In genomic region chr11:86799680-86800075, GRCh38 we compare ENCODE assay signal across 8 cellular contexts. TPM values are rescaled to one million over a fixed set of nuclear protein-coding genes. Genes with fewer than 3 reads are reported as not detected.
DNase-seq lines count a peak whose midpoint lies in the region; ATAC-seq and TF ChIP-seq lines count a peak whose summit lies in the region.

No MANE protein-coding gene starts in this region.

- intact Hi-C loops in left ventricle myocardium superior (cut with micrococcal nuclease) (loop anchor here (5.0 kb wide), 2 partner anchors 192 to 347 kb away; no protein-coding TSS in a partner anchor), sigmoid colon (cut with DNase I) (loop anchor here (2.0 to 5.0 kb wide), 3 partner anchors 57 to 191 kb away; partner anchors contain the start of gene ME3)

- H3K9me3 ChIP-seq in HEK293 (ENCODE audit: control insufficient read depth, insufficient read depth, low read depth, low read length) (no peaks in the 10 kb centered on the region), sigmoid colon (no peaks in the 10 kb centered on the region)

- no peak for DNase-seq in activated CD8-positive, alpha-beta T cell treated with anti-CD3 and anti-CD28 coated beads, Interleukin-2, amount 10 ng/mL, durations not matched to agents 7 days and 5 days
- no peak for DNase-seq in left ventricle myocardium superior
- DNase-seq in sigmoid colon = peak; percentile 78
- no peak for DNase-seq in NCI-H1694 treated with DMSO at 0.1 percent for 48 hours (lab: John Stamatoyannopoulos, UW)
- DNase-seq in ureter (ENCODE audit: low spot score) = no peak
- DNase-seq in HCEC 1CT = no peak

- 56 to 59% methylated on average over 13 of the region's 13 CpGs for WGBS in sigmoid colon, 2 donors

- no peaks in the 10 kb centered on the region for H3K9me3 Mint-ChIP-seq in activated CD8-positive, alpha-beta T cell treated with anti-CD3 and anti-CD28 coated beads, Interleukin-2, amount 10 ng/mL, durations not matched to agents 7 days and 5 days (ENCODE audit: insufficient read depth)

- no peak for TF ChIP-seq POLR2A in sigmoid colon (IDR thresholded peaks at IDR 0.05)

- no peaks in the 10 kb centered on the region for H3K36me3 Mint-ChIP-seq in activated CD8-positive, alpha-beta T cell treated with anti-CD3 and anti-CD28 coated beads, Interleukin-2, amount 10 ng/mL, durations not matched to agents 7 days and 5 days (ENCODE audit: low read depth)

- CTCF ChIA-PET in HEK293 (lab: Yijun Ruan, JAX) = interaction anchor here (0.6 to 2.1 kb wide), 7 partner anchors 8 to 778 kb away, joined by 3 to 8 read pairs (median 3); no protein-coding TSS in a partner anchor
- CTCF ChIA-PET in activated CD8-positive, alpha-beta T cell treated with anti-CD3 and anti-CD28 coated beads, Interleukin-2, amount 10 ng/mL, durations not matched to agents 7 days and 5 days (lab: Charles Lee) = interaction anchor here (0.8 to 1.2 kb wide), 4 partner anchors 10 to 191 kb away, joined by 3 to 4 read pairs (median 4); no protein-coding TSS in a partner anchor

- peaks cover 48% of the 10 kb centered on the region for H3K27me3 Mint-ChIP-seq in activated CD8-positive, alpha-beta T cell treated with anti-CD3 and anti-CD28 coated beads, Interleukin-2, amount 10 ng/mL, durations not matched to agents 7 days and 5 days (ENCODE audit: low read depth)

- H3K4me1 ChIP-seq in HEK293 (ENCODE audit: control insufficient read depth, insufficient read depth, low read length) (peaks cover 10% of the 10 kb centered on the region), sigmoid colon (peaks cover 0 to 41% (median 32%) of the 10 kb centered on the region in 4 donors)

- peaks cover 9% of the 10 kb centered on the region for H3K4me1 Mint-ChIP-seq in activated CD8-positive, alpha-beta T cell treated with anti-CD3 and anti-CD28 coated beads, Interleukin-2, amount 10 ng/mL, durations not matched to agents 7 days and 5 days (ENCODE audit: low read depth)

- POLR2A ChIA-PET in HEK293 (lab: Yijun Ruan, JAX) = interaction anchor here (0.6 to 2.6 kb wide), 11 partner anchors 8 to 731 kb away, joined by 3 to 11 read pairs (median 4); partner anchors contain the start of gene PICALM
- POLR2A ChIA-PET in activated CD8-positive, alpha-beta T cell treated with anti-CD3 and anti-CD28 coated beads, Interleukin-2, amount 10 ng/mL, durations not matched to agents 7 days and 5 days (lab: Charles Lee) = no interaction called here

- H3K4me3 ChIP-seq in HEK293 (ENCODE audit: low read depth, low read length) (peak overlapping the region; percentile 76), sigmoid colon (peak overlapping the region; percentile 46 to 91 (median 74))

- TF ChIP-seq EP300 in sigmoid colon (IDR thresholded peaks at IDR 0.05) = no peak

- H3K27me3 ChIP-seq in sigmoid colon = no peaks in the 10 kb centered on the region

- TF ChIP-seq CTCF in HEK293 (tag by site-specific recombination; IDR thresholded peaks at IDR 0.05) (no peak), sigmoid colon (IDR thresholded peaks at IDR 0.05) (no peak)

- no peak overlapping the region for H3K27ac Mint-ChIP-seq in activated CD8-positive, alpha-beta T cell treated with anti-CD3 and anti-CD28 coated beads, Interleukin-2, amount 10 ng/mL, durations not matched to agents 7 days and 5 days

- peak overlapping the region; percentile 37 for H3K4me3 Mint-ChIP-seq in activated CD8-positive, alpha-beta T cell treated with anti-CD3 and anti-CD28 coated beads, Interleukin-2, amount 10 ng/mL, durations not matched to agents 7 days and 5 days

- H3K36me3 ChIP-seq in HEK293 (ENCODE audit: control insufficient read depth in 2 of 2, insufficient read depth in 1 of 2, low read length in 2 of 2) (no peaks in the 10 kb centered on the region), sigmoid colon (no peaks in the 10 kb centered on the region)

- H3K27ac ChIP-seq in HEK293 (ENCODE audit: extremely low read depth, low read depth, low read length) (peak overlapping the region; percentile 92), sigmoid colon (peak overlapping the region; percentile 82 to 94 (median 90))

- ATAC-seq in activated CD8-positive, alpha-beta T cell treated with anti-CD3 and anti-CD28 coated beads, Interleukin-2, amount 10 ng/mL, durations not matched to agents 7 days and 5 days = no peak
- ATAC-seq in left ventricle myocardium superior = peak; percentile 46
- ATAC-seq in GM18867 (IDR thresholded peaks at IDR 0.05; ENCODE audit: unreplicated experiment) = no peak

TF ChIP-seq in HEK293, 187 proteins besides CTCF, POLR2A, EP300 and RAD21:
- peak; percentile 55; the same call in 1 of the 2 replicates for TF ChIP-seq ZNF423 (tag by site-specific recombination; IDR thresholded peaks at IDR 0.05)
- TF ChIP-seq ZNF549 (tag by site-specific recombination; IDR thresholded peaks at IDR 0.05) = no peak
- TF ChIP-seq SP7 (tag by site-specific recombination; IDR thresholded peaks at IDR 0.05) = 0 out of 2 replicates have a peak, but pooled peaks have one; percentile 24
- TF ChIP-seq, protein P1, sequence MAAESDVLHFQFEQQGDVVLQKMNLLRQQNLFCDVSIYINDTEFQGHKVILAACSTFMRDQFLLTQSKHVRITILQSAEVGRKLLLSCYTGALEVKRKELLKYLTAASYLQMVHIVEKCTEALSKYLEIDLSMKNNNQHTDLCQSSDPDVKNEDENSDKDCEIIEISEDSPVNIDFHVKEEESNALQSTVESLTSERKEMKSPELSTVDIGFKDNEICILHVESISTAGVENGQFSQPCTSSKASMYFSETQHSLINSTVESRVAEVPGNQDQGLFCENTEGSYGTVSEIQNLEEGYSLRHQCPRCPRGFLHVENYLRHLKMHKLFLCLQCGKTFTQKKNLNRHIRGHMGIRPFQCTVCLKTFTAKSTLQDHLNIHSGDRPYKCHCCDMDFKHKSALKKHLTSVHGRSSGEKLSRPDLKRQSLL (tag by site-specific recombination; IDR thresholded peaks at IDR 0.05) = no peak
- TF ChIP-seq ZNF654 (tag by site-specific recombination; IDR thresholded peaks at IDR 0.05; ENCODE audit: low read depth) = peak; percentile 10; the same call in 1 of the 2 replicates
- TF ChIP-seq, protein P2, sequence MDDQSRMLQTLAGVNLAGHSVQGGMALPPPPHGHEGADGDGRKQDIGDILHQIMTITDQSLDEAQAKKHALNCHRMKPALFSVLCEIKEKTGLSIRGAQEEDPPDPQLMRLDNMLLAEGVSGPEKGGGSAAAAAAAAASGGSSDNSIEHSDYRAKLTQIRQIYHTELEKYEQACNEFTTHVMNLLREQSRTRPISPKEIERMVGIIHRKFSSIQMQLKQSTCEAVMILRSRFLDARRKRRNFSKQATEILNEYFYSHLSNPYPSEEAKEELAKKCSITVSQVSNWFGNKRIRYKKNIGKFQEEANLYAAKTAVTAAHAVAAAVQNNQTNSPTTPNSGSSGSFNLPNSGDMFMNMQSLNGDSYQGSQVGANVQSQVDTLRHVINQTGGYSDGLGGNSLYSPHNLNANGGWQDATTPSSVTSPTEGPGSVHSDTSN (CRISPR knock-in tag; IDR thresholded peaks at IDR 0.05) = 0 out of 2 replicates have a peak, but pooled peaks have one; percentile 2
- TF ChIP-seq ZBTB20 (tag by site-specific recombination; IDR thresholded peaks at IDR 0.05) = peak; percentile 46; the same call in 1 of the 2 replicates
- TF ChIP-seq ZNF140 (tag by site-specific recombination; IDR thresholded peaks at IDR 0.05) = no peak
- TF ChIP-seq ZSCAN4 (tag by site-specific recombination; IDR thresholded peaks at IDR 0.05) = no peak
- no peak for TF ChIP-seq ZNF354C (tag by site-specific recombination; IDR thresholded peaks at IDR 0.05; ENCODE audit: borderline replicate concordance, low read depth)
- TF ChIP-seq PATZ1 (tag by site-specific recombination; IDR thresholded peaks at IDR 0.05) = peak; percentile 68; the same call in 1 of the 2 replicates
TF ChIP-seq in HEK293: peak in this region for 6.

RNA-seq across cellular contexts. Expression of gene PRSS23, which starts 0.7 kb away (rescaled TPM):
- under 1 TPM in 1 of 2 experiments, not detected in 1; 0.16 TPM for total RNA-seq in activated CD8-positive, alpha-beta T cell treated with anti-CD3 and anti-CD28 coated beads, Interleukin-2, amount 10 ng/mL, durations not matched to agents 7 days and 5 days
- 5.6 TPM for total RNA-seq in left ventricle myocardium superior
- 100 to 1,000 TPM in 3 of 4 donors, 10 to 100 TPM in 1; 78.5 to 183 (median 120) TPM for total RNA-seq in sigmoid colon
- polyA plus RNA-seq in sigmoid colon = 10 to 100 TPM; 25.2 to 32.4 (median 32.2) TPM
- 27.8 TPM for total RNA-seq in ureter
